1 cellular context compared by ENCODE assay signal in the genomic region with DNA sequence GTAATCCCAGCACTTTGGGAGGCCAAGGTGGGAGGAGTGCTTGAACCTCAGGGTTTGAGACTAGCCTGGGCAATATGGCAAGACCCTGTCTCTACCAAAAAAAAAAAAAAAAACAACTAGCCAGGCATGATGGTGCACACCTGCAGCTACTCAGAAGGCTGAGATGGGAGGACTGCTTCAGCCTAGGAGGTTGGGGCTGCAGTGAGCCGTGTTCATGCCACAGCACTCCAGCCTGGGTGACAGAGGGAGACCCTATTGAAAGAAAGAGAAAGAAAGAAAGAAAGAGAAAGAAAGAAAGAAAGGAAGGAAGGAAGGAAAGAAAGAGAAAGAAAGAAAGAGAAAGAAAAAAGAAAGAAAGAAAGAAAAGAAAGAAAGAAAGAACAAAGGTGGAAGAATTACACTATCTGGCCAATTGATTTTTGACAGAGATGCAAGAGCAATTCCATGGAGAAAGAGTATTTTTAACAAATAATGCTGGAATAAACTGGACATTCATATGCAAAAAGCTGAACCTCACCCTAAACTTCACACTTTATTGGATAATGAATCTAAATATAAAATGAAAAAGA.
TF ChIP-seq lines count a peak whose summit lies in the region.

No MANE protein-coding gene starts in this region.

TF ChIP-seq in WTC11, 78 proteins besides CTCF, POLR2A, EP300 and RAD21:
- TF ChIP-seq E2F5 (CRISPR knock-in tag; IDR thresholded peaks at IDR 0.05) (no peak), EMX1 (CRISPR knock-in tag; IDR thresholded peaks at IDR 0.05) (no peak), ZNF232 (CRISPR knock-in tag; IDR thresholded peaks at IDR 0.05) (no peak)
- TF ChIP-seq, protein P1, sequence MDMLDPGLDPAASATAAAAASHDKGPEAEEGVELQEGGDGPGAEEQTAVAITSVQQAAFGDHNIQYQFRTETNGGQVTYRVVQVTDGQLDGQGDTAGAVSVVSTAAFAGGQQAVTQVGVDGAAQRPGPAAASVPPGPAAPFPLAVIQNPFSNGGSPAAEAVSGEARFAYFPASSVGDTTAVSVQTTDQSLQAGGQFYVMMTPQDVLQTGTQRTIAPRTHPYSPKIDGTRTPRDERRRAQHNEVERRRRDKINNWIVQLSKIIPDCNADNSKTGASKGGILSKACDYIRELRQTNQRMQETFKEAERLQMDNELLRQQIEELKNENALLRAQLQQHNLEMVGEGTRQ (CRISPR knock-in tag; IDR thresholded peaks at IDR 0.05): no peak
TF ChIP-seq in WTC11: peak in this region for 0.
